In genomic region chr12:102528111-102528510, GRCh38 we compare ENCODE assay signal across 22 cellular contexts. TPM values are rescaled to one million over a fixed set of nuclear protein-coding genes. Genes with fewer than 3 reads are reported as not detected.
"Had no signal": no experiment of that assay in that cellular context is flagged by ENCODE, and none has a peak within 500 bp of the region (broad histone marks: within the 10 kb centered on the region; RNA-seq: fewer than 3 reads in every experiment).

No MANE protein-coding gene starts in this region.

- H3K36me3 ChIP-seq: breast epithelium, esophagus muscularis mucosa, left lung, tibial nerve had no signal

- H3K27ac ChIP-seq: breast epithelium, esophagus muscularis mucosa, foreskin keratinocyte, left lung, tibial nerve had no signal

- H3K27me3 ChIP-seq: breast epithelium, esophagus muscularis mucosa, foreskin keratinocyte, left lung, tibial nerve had no signal

- H3K9me3 ChIP-seq: breast epithelium, esophagus muscularis mucosa, left lung had no signal

- H3K4me3 ChIP-seq: breast epithelium, esophagus muscularis mucosa, left lung, tibial nerve had no signal

- ATAC-seq: activated CD4-positive, alpha-beta T cell treated with anti-CD3 and anti-CD28 coated beads for 36 hours; activated CD8-positive, alpha-beta memory T cell treated with anti-CD3 and anti-CD28 coated beads, Interleukin-2, amount 10 ng/mL, durations not matched to agents 7 days and 5 days; foreskin keratinocyte; stimulated activated naive CD8-positive, alpha-beta T cell treated with anti-CD3 and anti-CD28 coated beads, Interleukin-15, Interleukin-2, amounts not matched to agents 100 U/mL and 50 U/mL, for 24 hours; WTC11 had no signal

- H3K4me1 ChIP-seq: breast epithelium, esophagus muscularis mucosa, foreskin keratinocyte, left lung, tibial nerve had no signal

- DNase-seq: activated CD4-positive, alpha-beta memory T cell treated with anti-CD3 and anti-CD28 coated beads for 36 hours; activated CD4-positive, alpha-beta T cell treated with anti-CD3 and anti-CD28 coated beads for 36 hours; activated CD8-positive, alpha-beta memory T cell treated with anti-CD3 and anti-CD28 coated beads, Interleukin-2, amount 10 ng/mL, durations not matched to agents 7 days and 5 days; activated naive CD4-positive, alpha-beta T cell treated with Interleukin-2 at 50 U/mL for 16 hours; activated naive CD8-positive, alpha-beta T cell treated with anti-CD3 and anti-CD28 coated beads, Interleukin-2, amount 10 ng/mL, durations not matched to agents 7 days and 5 days; activated T-cell treated with anti-CD3 and anti-CD28 coated beads, Interleukin-2, amount 50 U/mL, for 24 hours; anterior cingulate cortex; effector CD4-positive, alpha-beta T cell; foreskin keratinocyte; glutamatergic neuron; hippocampal formation; kidney; left lung; midbrain; stimulated activated CD4-positive, alpha-beta T cell treated with anti-CD3 and anti-CD28 coated beads, Interleukin-12 subunit alpha, Interleukin-12 subunit beta, amount 100 ng/mL, for 4 hours; stimulated activated CD4-positive, alpha-beta T cell treated with anti-CD3 and anti-CD28 coated beads, Interleukin-2, amount 100 ng/mL, for 24 hours; stimulated activated naive CD8-positive, alpha-beta T cell treated with anti-CD3 and anti-CD28 coated beads, Interleukin-15, Interleukin-2, amounts not matched to agents 100 U/mL and 50 U/mL, for 24 hours; SW 1271 had no signal

RNA-seq across cellular contexts. Expression of gene IGF1, which starts 47.7 kb away (rescaled TPM):
- total RNA-seq: activated CD4-positive, alpha-beta memory T cell treated with anti-CD3 and anti-CD28 coated beads for 36 hours; activated CD4-positive, alpha-beta T cell treated with anti-CD3 and anti-CD28 coated beads for 36 hours; foreskin keratinocyte; WTC11 had no signal
- polyA plus RNA-seq: foreskin keratinocyte had no signal
